Comparison of ENCODE assay signal across 23 cellular contexts in the genomic region with DNA sequence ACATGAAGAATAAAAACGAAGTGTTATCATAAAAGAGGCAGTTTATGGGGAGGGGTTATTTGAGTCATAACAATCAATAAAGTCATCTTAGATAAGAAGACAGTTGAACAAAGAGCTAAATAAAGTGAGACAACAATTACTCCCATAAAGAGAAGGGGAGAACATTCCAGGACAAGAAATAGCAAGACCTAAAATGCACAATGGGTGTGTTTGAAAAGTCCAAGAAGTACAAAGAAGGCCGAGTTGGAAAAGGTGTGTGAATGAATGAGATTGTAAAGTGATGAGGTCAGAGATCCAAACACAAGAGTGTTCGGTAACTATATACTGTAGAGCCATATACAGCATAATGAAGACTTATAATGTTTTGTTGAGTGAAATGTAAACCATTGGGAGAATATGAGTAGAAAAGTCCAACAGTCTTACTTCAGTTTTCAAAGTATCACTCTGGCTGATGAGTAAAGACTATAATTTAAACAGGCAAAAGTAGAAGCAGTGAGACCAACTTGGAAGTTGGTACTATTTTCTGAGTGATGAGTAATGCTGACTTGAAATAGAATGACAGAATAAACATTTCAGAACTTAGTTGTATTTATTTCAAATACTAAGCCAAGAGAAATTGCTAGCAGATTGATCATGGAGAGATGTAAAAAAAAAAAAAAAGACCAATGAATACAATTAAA.
A peak's percentile ranks its signal among the peaks of the same experiment; 100 is the strongest.
DNase-seq lines count a peak whose midpoint lies in the region; TF ChIP-seq lines count a peak whose summit lies in the region.
"Had no signal": no experiment of that assay in that cellular context is flagged by ENCODE, and none has a peak within 500 bp of the region (broad histone marks: within the 10 kb centered on the region; RNA-seq: fewer than 3 reads in every experiment).

No MANE protein-coding gene starts in this region.

- DNase-seq in ELR (ENCODE audit: low read depth) (peak; percentile 6), M059J (ENCODE audit: low read depth) (peak; percentile 30), epithelial cell of esophagus (ENCODE audit: low read depth) (peak; percentile 86), skeletal muscle cell (ENCODE audit: low read depth) (peak; percentile 1), brain microvascular endothelial cell (no peak), OCI-M1 (lab: John Stamatoyannopoulos, UW) (no peak), NCI-H1930 (lab: John Stamatoyannopoulos, UW) (no peak)
- DNase-seq in activated naive CD4-positive, alpha-beta T cell treated with anti-CD3 and anti-CD28 coated beads for 36 hours, result no peak
- DNase-seq: activated CD8-positive, alpha-beta memory T cell treated with anti-CD3 and anti-CD28 coated beads, Interleukin-2, amount 50 U/mL, for 4 hours; CD4-positive, alpha-beta T cell; heart right ventricle; left ventricle myocardium superior; NCI-H1105 treated with DMSO at 0.1 percent for 48 hours; NCI-H2081 treated with DMSO at 0.1 percent for 48 hours; NCI-H510A; nephron progenitor cell; uterus had no signal

- H3K4me3 Mint-ChIP-seq in activated naive CD4-positive, alpha-beta T cell treated with anti-CD3 and anti-CD28 coated beads for 36 hours, result no peak overlapping the region
- H3K4me3 Mint-ChIP-seq: CD4-positive, alpha-beta T cell; dendritic cell treated with granulocyte-macrophage colony-stimulating factor and Interleukin-4, amounts not matched to agents 40 ng/mL and 50 ng/mL, for 4 days; nephron progenitor cell; T-helper 2 cell treated with Interferon-gamma antibody and Interleukin-4, amounts not matched to agents 5 μg/mL and 100 μg/mL, for 36 hours had no signal

- H3K36me3 ChIP-seq in brain microvascular endothelial cell (replicated peaks), result no peaks in the 10 kb centered on the region
- H3K36me3 ChIP-seq: HAP-1, heart right ventricle, suprapubic skin, uterus had no signal

- CTCF ChIA-PET in activated naive CD4-positive, alpha-beta T cell treated with anti-CD3 and anti-CD28 coated beads for 36 hours (lab: Charles Lee), result no interaction called here

- intact Hi-C loops in activated naive CD4-positive, alpha-beta T cell treated with anti-CD3 and anti-CD28 coated beads for 36 hours (cut with micrococcal nuclease), result no loop called here

- H3K4me1 Mint-ChIP-seq in activated naive CD4-positive, alpha-beta T cell treated with anti-CD3 and anti-CD28 coated beads for 36 hours (ENCODE audit: low read depth), result no peaks in the 10 kb centered on the region
- H3K4me1 Mint-ChIP-seq: nephron progenitor cell had no signal

- no peak overlapping the region for H3K27ac Mint-ChIP-seq in activated naive CD4-positive, alpha-beta T cell treated with anti-CD3 and anti-CD28 coated beads for 36 hours
- H3K27ac Mint-ChIP-seq: CD4-positive, alpha-beta T cell; dendritic cell treated with granulocyte-macrophage colony-stimulating factor and Interleukin-4, amounts not matched to agents 40 ng/mL and 50 ng/mL, for 4 days; nephron progenitor cell; T-helper 2 cell treated with Interferon-gamma antibody and Interleukin-4, amounts not matched to agents 5 μg/mL and 100 μg/mL, for 36 hours had no signal

- no peaks in the 10 kb centered on the region for H3K27me3 Mint-ChIP-seq in activated naive CD4-positive, alpha-beta T cell treated with anti-CD3 and anti-CD28 coated beads for 36 hours (ENCODE audit: low read depth)
- H3K27me3 Mint-ChIP-seq: CD4-positive, alpha-beta T cell; dendritic cell treated with granulocyte-macrophage colony-stimulating factor and Interleukin-4, amounts not matched to agents 40 ng/mL and 50 ng/mL, for 4 days had no signal

- H3K27me3 ChIP-seq in brain microvascular endothelial cell (replicated peaks), result no peaks in the 10 kb centered on the region
- H3K27me3 ChIP-seq: heart right ventricle, suprapubic skin, uterus had no signal

- H3K9me3 Mint-ChIP-seq in activated naive CD4-positive, alpha-beta T cell treated with anti-CD3 and anti-CD28 coated beads for 36 hours, result peaks cover 6% of the 10 kb centered on the region
- H3K9me3 Mint-ChIP-seq: nephron progenitor cell had no signal

- no peak overlapping the region for H3K4me3 ChIP-seq in epithelial cell of esophagus (ENCODE audit: low read length)
- no peak overlapping the region for H3K4me3 ChIP-seq in skeletal muscle cell (ENCODE audit: low read depth, low read length)
- H3K4me3 ChIP-seq in brain microvascular endothelial cell (ENCODE audit: low read depth, low read length), result no peak overlapping the region
- H3K4me3 ChIP-seq: HAP-1, heart right ventricle, SK-N-MC, suprapubic skin, uterus had no signal

- H3K36me3 Mint-ChIP-seq in activated naive CD4-positive, alpha-beta T cell treated with anti-CD3 and anti-CD28 coated beads for 36 hours (ENCODE audit: low read depth), result no peaks in the 10 kb centered on the region

- no peak overlapping the region for H3K27ac ChIP-seq in brain microvascular endothelial cell
- H3K27ac ChIP-seq: heart right ventricle, parathyroid adenoma, SK-N-MC, suprapubic skin, uterus had no signal

- in situ Hi-C loops in brain microvascular endothelial cell (cut with HindIII; ENCODE audit: low pct_ligation_motif_present, low sequenced_read_pairs), result no loop called here

- TF ChIP-seq CTCF in epithelial cell of esophagus (IDR thresholded peaks at IDR 0.05; ENCODE audit: insufficient read depth, low read depth, low read length, missing control alignments) (no peak), brain microvascular endothelial cell (IDR thresholded peaks at IDR 0.05; ENCODE audit: low read depth, low read length, missing control alignments) (no peak)

Comparison
In these comparisons a context has a peak if more than half of its experiments do, and no peak if none do; other contexts are left out.
1. DNase-seq: peak in ELR (single experiment), M059J (single experiment), epithelial cell of esophagus (single experiment) and skeletal muscle cell (single experiment); none in brain microvascular endothelial cell (single experiment), activated naive CD4-positive, alpha-beta T cell treated with anti-CD3 and anti-CD28 coated beads for 36 hours (single experiment), OCI-M1 (single experiment) and NCI-H1930 (0 of 2).